ENCODE assay signal across 13 cellular contexts in genomic region chr7:131581241-131582157, GRCh38. TPM values are rescaled to one million over a fixed set of nuclear protein-coding genes. Genes with fewer than 3 reads are reported as not detected.
DNase-seq lines count a peak whose midpoint lies in the region; ATAC-seq and TF ChIP-seq lines count a peak whose summit lies in the region.
"Had no signal": no experiment of that assay in that cellular context is flagged by ENCODE, and none has a peak within 500 bp of the region (broad histone marks: within the 10 kb centered on the region; RNA-seq: fewer than 3 reads in every experiment).

No MANE protein-coding gene starts in this region.

- peak; percentile 74 for DNase-seq in RPMI7951 (ENCODE audit: low read depth)
- peak; percentile 38 to 99 for DNase-seq in lung microvascular endothelial cell (ENCODE audit: low read depth in 2 of 2)
- DNase-seq in suprapubic skin (ENCODE audit: low spot score in 2 of 2) = peak in 1 of 2 donors; percentile 72
- no peak for DNase-seq in head of caudate nucleus
- DNase-seq in GM19240 (ENCODE audit: insufficient read length, low spot score) = no peak
- DNase-seq: CD8-positive, alpha-beta memory T cell; effector memory CD8-positive, alpha-beta T cell; NCI-H510A; small intestine had no signal

- TF ChIP-seq EP300 in suprapubic skin (IDR thresholded peaks at IDR 0.05) = no peak

- 52% methylated on average over 10 of the region's 17 CpGs for WGBS in suprapubic skin

- no peaks in the 10 kb centered on the region for H3K4me1 ChIP-seq in suprapubic skin

- TF ChIP-seq CTCF in suprapubic skin (IDR thresholded peaks at IDR 0.05) = no peak

- H3K27me3 ChIP-seq in suprapubic skin = no peaks in the 10 kb centered on the region

- H3K36me3 ChIP-seq in suprapubic skin = no peaks in the 10 kb centered on the region
- H3K36me3 ChIP-seq: tibial artery had no signal

- no peak overlapping the region for H3K4me3 ChIP-seq in suprapubic skin
- H3K4me3 ChIP-seq: tibial artery had no signal

- intact Hi-C loops in head of caudate nucleus (cut with DNase I) = no loop called here

- TF ChIP-seq POLR2A in suprapubic skin (IDR thresholded peaks at IDR 0.05) = no peak

- ATAC-seq in esophagus mucosa (peak; percentile 55), GM19023 (IDR thresholded peaks at IDR 0.05; ENCODE audit: unreplicated experiment) (no peak), GM21526 (IDR thresholded peaks at IDR 0.05; ENCODE audit: low FRiP score, unreplicated experiment) (no peak)
- ATAC-seq: effector memory CD8-positive, alpha-beta T cell had no signal

- H3K27ac ChIP-seq in suprapubic skin = peak overlapping the region; percentile 38
- H3K27ac ChIP-seq: tibial artery had no signal

- H3K9me3 ChIP-seq in suprapubic skin = no peaks in the 10 kb centered on the region
- H3K9me3 ChIP-seq: tibial artery had no signal

RNA-seq across cellular contexts. Expression of gene PODXL, which starts 25.1 kb away (rescaled TPM):
- 48.2 and 49.0 TPM in 2 replicates for total RNA-seq in RPMI7951 (2014; rRNA removed; shearing (Covaris generic))
- total RNA-seq in esophagus mucosa (8.3 TPM), lung microvascular endothelial cell (75.0 and 152 TPM in 2 replicates), suprapubic skin (10 to 100 TPM; 10.2 to 27.9 (median 17.8) TPM)

Comparison
In these comparisons a context has a peak if more than half of its experiments do, and no peak if none do; other contexts are left out.
1. DNase-seq: peak in RPMI7951 (single experiment) and lung microvascular endothelial cell (2 of 2); none in head of caudate nucleus (0 of 42) and GM19240 (single experiment).